In the genomic region with DNA sequence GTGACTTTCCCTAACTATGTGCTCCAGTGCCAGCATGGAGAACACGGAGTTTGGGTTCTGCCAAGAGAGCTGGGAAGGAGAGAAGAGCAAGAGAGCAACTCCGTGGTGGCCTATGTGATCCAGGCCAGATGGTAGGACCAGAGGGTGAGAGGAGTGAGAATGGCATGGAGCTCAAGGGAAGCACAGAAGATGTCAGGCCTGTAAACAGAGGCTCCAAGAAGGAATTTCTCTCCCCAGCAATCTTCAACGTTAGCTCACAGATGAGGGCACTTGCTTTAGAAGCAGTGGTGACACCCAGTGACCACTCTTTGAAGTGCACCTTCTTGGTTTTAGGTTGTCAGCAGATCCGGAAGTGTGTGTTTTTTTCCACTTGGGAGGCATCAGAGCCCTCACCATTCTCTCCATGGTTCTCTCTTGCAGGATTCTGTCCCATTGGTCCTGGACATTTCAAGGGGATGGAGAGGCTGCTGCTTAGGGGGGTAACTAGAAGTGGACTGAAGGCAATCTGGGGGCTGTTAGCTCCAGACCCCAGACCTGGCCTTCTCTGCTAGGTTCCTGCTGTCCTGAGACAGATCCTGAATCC, we compare ENCODE assay signal across 8 cellular contexts. TPM values are rescaled to one million over a fixed set of nuclear protein-coding genes. Genes with fewer than 3 reads are reported as not detected.
DNase-seq lines count a peak whose midpoint lies in the region; ATAC-seq, FAIRE-seq and TF ChIP-seq lines count a peak whose summit lies in the region.

No MANE protein-coding gene starts in this region.

- DNase-seq in CD8-positive, alpha-beta T cell = peak in 6 of 7 experiments; percentile 4 to 59 (median 42)
- DNase-seq in NCI-H1694 (lab: John Stamatoyannopoulos, UW) (peak; percentile 61), cerebellar cortex (ENCODE audit: low spot score) (peak; percentile 76), kidney epithelial cell (ENCODE audit: low read depth) (peak; percentile 66)
- peak; percentile 53 for DNase-seq in stimulated activated CD4-positive, alpha-beta T cell treated with anti-CD3 and anti-CD28 coated beads, Interleukin-1b, Interleukin-23, amount 100 ng/mL, for 48 hours

- H3K27ac Mint-ChIP-seq in CD8-positive, alpha-beta T cell = no peak overlapping the region

- peaks cover 14% of the 10 kb centered on the region for H3K27me3 Mint-ChIP-seq in CD8-positive, alpha-beta T cell (ENCODE audit: low read depth)

- no peaks in the 10 kb centered on the region for H3K4me1 Mint-ChIP-seq in CD8-positive, alpha-beta T cell (ENCODE audit: low read depth)

- POLR2A ChIA-PET in CD8-positive, alpha-beta T cell (lab: Charles Lee) = interaction anchor here (1.2 kb wide), 1 partner anchor 33 kb away, joined by 7 read pairs; a partner anchor contains a TSS

- FAIRE-seq in TTC549 (lab: Jason Lieb, UNC) = peak; percentile 9

- H3K36me3 ChIP-seq in CD8-positive, alpha-beta T cell (ENCODE audit: insufficient read depth, low read length) = no peaks in the 10 kb centered on the region
- H3K36me3 ChIP-seq in kidney epithelial cell (ENCODE audit: control insufficient read depth, insufficient read depth, low read length) = no peaks in the 10 kb centered on the region

- peak; percentile 58 for ATAC-seq in CD8-positive, alpha-beta T cell
- ATAC-seq in GM21528 (IDR thresholded peaks at IDR 0.05; ENCODE audit: low FRiP score, unreplicated experiment) (peak; percentile 55), HG03460 (IDR thresholded peaks at IDR 0.05; ENCODE audit: unreplicated experiment) (no peak)

- H3K27ac ChIP-seq in CD8-positive, alpha-beta T cell (ENCODE audit: low read depth, low read length) = no peak overlapping the region

- H3K4me3 Mint-ChIP-seq in CD8-positive, alpha-beta T cell = no peak overlapping the region

- H3K9me3 ChIP-seq in CD8-positive, alpha-beta T cell (ENCODE audit: low read length) = no peaks in the 10 kb centered on the region

- no peaks in the 10 kb centered on the region for H3K27me3 ChIP-seq in CD8-positive, alpha-beta T cell (ENCODE audit: insufficient read depth, low read length)
- no peaks in the 10 kb centered on the region for H3K27me3 ChIP-seq in kidney epithelial cell (ENCODE audit: control insufficient read depth, insufficient read depth, low read length)

- no peaks in the 10 kb centered on the region for H3K36me3 Mint-ChIP-seq in CD8-positive, alpha-beta T cell

- H3K4me3 ChIP-seq in CD8-positive, alpha-beta T cell (ENCODE audit: low read depth, low read length) = no peak overlapping the region
- no peak overlapping the region for H3K4me3 ChIP-seq in kidney epithelial cell (ENCODE audit: low read depth, low read length)

- intact Hi-C loops in CD8-positive, alpha-beta T cell (cut with DNase I, micrococcal nuclease) = loop anchor here (1.0 kb wide), 1 partner anchor 127 kb away; no protein-coding TSS in a partner anchor

- H3K9me3 Mint-ChIP-seq in CD8-positive, alpha-beta T cell = no peaks in the 10 kb centered on the region

- no peaks in the 10 kb centered on the region for H3K4me1 ChIP-seq in CD8-positive, alpha-beta T cell (ENCODE audit: insufficient read depth, low read length)

- CTCF ChIA-PET in CD8-positive, alpha-beta T cell (lab: Charles Lee) = interaction anchor here (0.8 to 5.7 kb wide), 8 partner anchors 15 to 133 kb away, joined by 3 to 46 read pairs (median 4); a partner anchor contains a TSS

- TF ChIP-seq CTCF in CD8-positive, alpha-beta T cell (IDR thresholded peaks at IDR 0.05) = peak; percentile 36
- TF ChIP-seq CTCF in kidney epithelial cell (IDR thresholded peaks at IDR 0.05; ENCODE audit: insufficient read depth, low read length, poor library complexity, severe bottlenecking) = peak; percentile 79

RNA-seq across cellular contexts. Expression of a gene that starts 18.1 kb away (rescaled TPM):
- total RNA-seq in CD8-positive, alpha-beta T cell = not detected
- 81.1 and 109 TPM in 2 replicates for total RNA-seq in kidney epithelial cell

RNA-seq across cellular contexts. Expression of a gene that starts 33.0 kb away (rescaled TPM):
- total RNA-seq in CD8-positive, alpha-beta T cell = 1 to 10 TPM; 6.8 TPM
- total RNA-seq in kidney epithelial cell = 95.5 and 98.1 TPM in 2 replicates

Comparison
In these comparisons a context has a peak if more than half of its experiments do, and no peak if none do; other contexts are left out.
1. RNA of a gene that starts 18.1 kb away (total RNA-seq): 81.1 to 109 TPM in kidney epithelial cell; not detected in CD8-positive, alpha-beta T cell; every median in the first group is over 10 times any median in the second.
2. RNA of a gene that starts 33.0 kb away (total RNA-seq): 95.5 to 98.1 TPM in kidney epithelial cell; 6.8 TPM in CD8-positive, alpha-beta T cell; every median in the first group is over 10 times any median in the second.
3. Peak in every context shown above with its lines, with median percentiles within 50 percentile points of each other: DNase-seq.